15 cellular contexts compared by ENCODE assay signal in genomic region chr3:134350861-134351311, GRCh38. TPM values are rescaled to one million over a fixed set of nuclear protein-coding genes. Genes with fewer than 3 reads are reported as not detected.
DNase-seq lines count a peak whose midpoint lies in the region; ATAC-seq and TF ChIP-seq lines count a peak whose summit lies in the region.
"Had no signal": no experiment of that assay in that cellular context is flagged by ENCODE, and none has a peak within 500 bp of the region (broad histone marks: within the 10 kb centered on the region; RNA-seq: fewer than 3 reads in every experiment).

No MANE protein-coding gene starts in this region.

- H3K4me3 Mint-ChIP-seq in CD8-positive, alpha-beta T cell = no peak overlapping the region
- H3K4me3 Mint-ChIP-seq in activated T-cell treated with anti-CD3 and anti-CD28 coated beads, Interleukin-2, amount 50 U/mL, for 24 hours = no peak overlapping the region
- H3K4me3 Mint-ChIP-seq: activated T-helper 1 cell treated with anti-CD3 and anti-CD28 coated beads, Interleukin-12 subunit alpha, Interleukin-12 subunit beta, Interleukin-2, Interleukin-4 antibody, amounts not matched to agents 30 ng/mL and 10 ng/mL and 1 ng/mL, durations not matched to agents 14 hours and 24 hours and 36 hours had no signal

- DNase-seq in G401 (ENCODE audit: low spot score) = peak; percentile 94
- DNase-seq in Panc1 (ENCODE audit: low read depth, low spot score) = no peak
- DNase-seq in left ventricle myocardium inferior = no peak
- DNase-seq in gastrocnemius medialis = peak; percentile 79 to 83
- no peak for DNase-seq in DMS114 treated with DMSO at 0.1 percent for 48 hours (lab: John Stamatoyannopoulos, UW; ENCODE audit: unreplicated experiment)
- DNase-seq in CD8-positive, alpha-beta T cell = no peak
- DNase-seq in activated T-cell treated with anti-CD3 and anti-CD28 coated beads, Interleukin-2, amount 50 U/mL, for 24 hours = no peak
- DNase-seq in hepatic stellate cell (ENCODE audit: low spot score) = no peak
- DNase-seq: foreskin fibroblast, NCI-H446 treated with DMSO at 0.1 percent for 48 hours had no signal

- H3K27me3 ChIP-seq in Panc1 (ENCODE audit: control insufficient read depth, insufficient read depth, low read length) (no peaks in the 10 kb centered on the region), left ventricle myocardium inferior (ENCODE audit: low read depth) (no peaks in the 10 kb centered on the region), gastrocnemius medialis (no peaks in the 10 kb centered on the region)
- H3K27me3 ChIP-seq in CD8-positive, alpha-beta T cell (ENCODE audit: insufficient read depth, low read length) = no peaks in the 10 kb centered on the region
- H3K27me3 ChIP-seq: cardiac muscle cell had no signal

- no peaks in the 10 kb centered on the region for H3K4me1 Mint-ChIP-seq in CD8-positive, alpha-beta T cell (ENCODE audit: low read depth)
- H3K4me1 Mint-ChIP-seq in activated T-cell treated with anti-CD3 and anti-CD28 coated beads, Interleukin-2, amount 50 U/mL, for 24 hours (ENCODE audit: low read depth) = no peaks in the 10 kb centered on the region

- H3K4me1 ChIP-seq in Panc1 (ENCODE audit: control insufficient read depth, insufficient read depth, low read length) (peaks cover 47% of the 10 kb centered on the region), left ventricle myocardium inferior (peaks cover 75% of the 10 kb centered on the region), gastrocnemius medialis (peaks cover 61 to 78% of the 10 kb centered on the region in 2 donors)
- no peaks in the 10 kb centered on the region for H3K4me1 ChIP-seq in CD8-positive, alpha-beta T cell (ENCODE audit: insufficient read depth, low read length)

- H3K36me3 ChIP-seq in Panc1 (ENCODE audit: control insufficient read depth, insufficient read depth, low read length) = peaks cover 5% of the 10 kb centered on the region; the same call in 1 of the 2 replicates
- H3K36me3 ChIP-seq in left ventricle myocardium inferior = peaks cover 26% of the 10 kb centered on the region
- H3K36me3 ChIP-seq in gastrocnemius medialis = no peaks in the 10 kb centered on the region
- no peaks in the 10 kb centered on the region for H3K36me3 ChIP-seq in CD8-positive, alpha-beta T cell (ENCODE audit: insufficient read depth, low read length)

- no peak overlapping the region for H3K27ac Mint-ChIP-seq in CD8-positive, alpha-beta T cell
- no peak overlapping the region for H3K27ac Mint-ChIP-seq in activated T-cell treated with anti-CD3 and anti-CD28 coated beads, Interleukin-2, amount 50 U/mL, for 24 hours
- H3K27ac Mint-ChIP-seq: activated T-helper 1 cell treated with anti-CD3 and anti-CD28 coated beads, Interleukin-12 subunit alpha, Interleukin-12 subunit beta, Interleukin-2, Interleukin-4 antibody, amounts not matched to agents 30 ng/mL and 10 ng/mL and 1 ng/mL, durations not matched to agents 14 hours and 24 hours and 36 hours; progenitor cell of endocrine pancreas had no signal

- H3K36me3 Mint-ChIP-seq in CD8-positive, alpha-beta T cell = no peaks in the 10 kb centered on the region
- H3K36me3 Mint-ChIP-seq in activated T-cell treated with anti-CD3 and anti-CD28 coated beads, Interleukin-2, amount 50 U/mL, for 24 hours (ENCODE audit: low read depth) = no peaks in the 10 kb centered on the region

- ATAC-seq in Panc1 = no peak
- ATAC-seq in gastrocnemius medialis = peak; percentile 61 to 63
- ATAC-seq in CD8-positive, alpha-beta T cell = no peak
- ATAC-seq: activated CD4-positive, CD25-positive, alpha-beta regulatory T cell treated with anti-CD3 and anti-CD28 coated beads, Interleukin-2, amount 50 U/mL, for 24 hours had no signal

- POLR2A ChIA-PET in Panc1 (lab: Charles Lee) = no interaction called here
- POLR2A ChIA-PET in CD8-positive, alpha-beta T cell (lab: Charles Lee) = no interaction called here

- H3K27me3 Mint-ChIP-seq in CD8-positive, alpha-beta T cell (ENCODE audit: low read depth) = peaks cover 2% of the 10 kb centered on the region
- H3K27me3 Mint-ChIP-seq in activated T-cell treated with anti-CD3 and anti-CD28 coated beads, Interleukin-2, amount 50 U/mL, for 24 hours = no peaks in the 10 kb centered on the region
- H3K27me3 Mint-ChIP-seq: progenitor cell of endocrine pancreas had no signal

- no TSS peak for BruUV-seq in Panc1 (replicated peaks; lab: Mats Ljungman, UMichigan)

- intact Hi-C loops in Panc1 (cut with micrococcal nuclease; ENCODE audit: unreplicated experiment) (no loop called here), left ventricle myocardium inferior (cut with micrococcal nuclease) (no loop called here), gastrocnemius medialis (cut with DNase I; ENCODE audit: low total_unique reads) (loop anchor here (1.0 kb wide), 1 partner anchor 13 kb away; no protein-coding TSS in a partner anchor)
- intact Hi-C loops in CD8-positive, alpha-beta T cell (cut with DNase I, micrococcal nuclease) = no loop called here

- no peak for TF ChIP-seq POLR2A in gastrocnemius medialis (IDR thresholded peaks at IDR 0.05)

- H3K9me3 ChIP-seq in Panc1 (ENCODE audit: control insufficient read depth, insufficient read depth, low read depth, low read length) (no peaks in the 10 kb centered on the region; the same call in 1 of the 2 replicates), left ventricle myocardium inferior (replicated peaks) (peaks cover 21% of the 10 kb centered on the region), gastrocnemius medialis (no peaks in the 10 kb centered on the region)
- peaks cover 5% of the 10 kb centered on the region for H3K9me3 ChIP-seq in CD8-positive, alpha-beta T cell (ENCODE audit: low read length)

- H3K9me3 Mint-ChIP-seq in CD8-positive, alpha-beta T cell = peaks cover 11% of the 10 kb centered on the region
- peaks cover 11% of the 10 kb centered on the region for H3K9me3 Mint-ChIP-seq in activated T-cell treated with anti-CD3 and anti-CD28 coated beads, Interleukin-2, amount 50 U/mL, for 24 hours

- H3K4me3 ChIP-seq in Panc1 (ENCODE audit: low read depth in 2 of 2, low read length in 2 of 2) = no peak overlapping the region
- no peak overlapping the region for H3K4me3 ChIP-seq in left ventricle myocardium inferior
- H3K4me3 ChIP-seq in gastrocnemius medialis = no peak overlapping the region
- no peak overlapping the region for H3K4me3 ChIP-seq in CD8-positive, alpha-beta T cell (ENCODE audit: low read depth, low read length)
- H3K4me3 ChIP-seq: cardiac muscle cell had no signal

- in situ Hi-C loops in G401 (cut with HindIII; ENCODE audit: low sequenced_read_pairs) = no loop called here
- in situ Hi-C loops in Panc1 (cut with HindIII; ENCODE audit: low pct_unique_long_range_greater_than_20kb, low sequenced_read_pairs) = no loop called here
- in situ Hi-C loops in gastrocnemius medialis (cut with MboI; ENCODE audit: low sequenced_read_pairs in 4 of 4) = no loop called here

- H3K27ac ChIP-seq in Panc1 (ENCODE audit: low read length) (peak overlapping the region; percentile 96), left ventricle myocardium inferior (replicated peaks) (peak overlapping the region; percentile 39), gastrocnemius medialis (peak overlapping the region; percentile 24 to 76 (median 68))
- H3K27ac ChIP-seq in CD8-positive, alpha-beta T cell (ENCODE audit: low read depth, low read length) = no peak overlapping the region
- H3K27ac ChIP-seq: C4-2B, cardiac muscle cell had no signal

- CTCF ChIA-PET in Panc1 (lab: Charles Lee) = interaction anchor here (0.8 kb wide), 1 partner anchor 23 kb away, joined by 3 read pairs; no protein-coding TSS in a partner anchor
- CTCF ChIA-PET in CD8-positive, alpha-beta T cell (lab: Charles Lee) = no interaction called here

- TF ChIP-seq CTCF in Panc1 (IDR thresholded peaks at IDR 0.05) (no peak), left ventricle myocardium inferior (IDR thresholded peaks at IDR 0.05; ENCODE audit: borderline replicate concordance) (no peak), gastrocnemius medialis (IDR thresholded peaks at IDR 0.05 in 4 of 5, conservative IDR thresholded peaks at IDR 0.05 in 1 of 5) (no peak)
- no peak for TF ChIP-seq CTCF in CD8-positive, alpha-beta T cell (IDR thresholded peaks at IDR 0.05)

RNA-seq across cellular contexts. Expression of gene AMOTL2, which starts 23.4 kb away (rescaled TPM):
- total RNA-seq in G401 (2014; rRNA removed; shearing (Covaris generic)) = 177 and 190 TPM in 2 replicates
- 146 TPM for total RNA-seq in Panc1 (2021; ENCODE audit: unreplicated experiment)
- 73.2 TPM for polyA plus RNA-seq in Panc1 (2012; ENCODE audit: insufficient read length)
- total RNA-seq in left ventricle myocardium inferior = 44.4 TPM
- 10 to 100 TPM; 17.9 to 29.9 (median 20.6) TPM for total RNA-seq in gastrocnemius medialis
- total RNA-seq in CD8-positive, alpha-beta T cell = not detected
- total RNA-seq: activated T-helper 1 cell treated with anti-CD3 and anti-CD28 coated beads, Interleukin-12 subunit alpha, Interleukin-12 subunit beta, Interleukin-2, Interleukin-4 antibody, amounts not matched to agents 30 ng/mL and 10 ng/mL and 1 ng/mL, durations not matched to agents 14 hours and 24 hours and 36 hours had no signal

Comparison
In these comparisons a context has a peak if more than half of its experiments do, and no peak if none do; other contexts are left out.
1. DNase-seq: peak in G401 (single experiment) and gastrocnemius medialis (2 of 2); none in Panc1 (single experiment), left ventricle myocardium inferior (single experiment), DMS114 treated with DMSO at 0.1 percent for 48 hours (single experiment), CD8-positive, alpha-beta T cell (0 of 7), activated T-cell treated with anti-CD3 and anti-CD28 coated beads, Interleukin-2, amount 50 U/mL, for 24 hours (single experiment) and hepatic stellate cell (single experiment).
2. ATAC-seq: peak in gastrocnemius medialis (2 of 2); none in Panc1 (single experiment) and CD8-positive, alpha-beta T cell (single experiment).
3. RNA of gene AMOTL2, which starts 23.4 kb away (total RNA-seq): 177 to 190 TPM in G401, 146 TPM in Panc1 (single experiment), 44.4 TPM in left ventricle myocardium inferior (single experiment) and 17.9 to 29.9 TPM in gastrocnemius medialis; not detected in CD8-positive, alpha-beta T cell; every median in the first group is over 10 times any median in the second.